24 cellular contexts compared by ENCODE assay signal in genomic region chr9:120432600-120432999, GRCh38.
"Had no signal": no experiment of that assay in that cellular context is flagged by ENCODE, and none has a peak within 500 bp of the region (broad histone marks: within the 10 kb centered on the region; RNA-seq: fewer than 3 reads in every experiment).

No MANE protein-coding gene starts in this region.

- H3K27me3 Mint-ChIP-seq: activated CD4-positive, alpha-beta T cell treated with anti-CD3 and anti-CD28 coated beads for 36 hours; activated CD8-positive, alpha-beta T cell treated with anti-CD3 and anti-CD28 coated beads for 36 hours; activated naive CD4-positive, alpha-beta T cell treated with anti-CD3 and anti-CD28 coated beads, Interleukin-2, amount 10 ng/mL, durations not matched to agents 7 days and 5 days; activated naive CD8-positive, alpha-beta T cell treated with anti-CD3 and anti-CD28 coated beads for 36 hours had no signal

- H3K4me3 ChIP-seq: MG63 had no signal

- H3K9me3 Mint-ChIP-seq: activated CD8-positive, alpha-beta T cell treated with anti-CD3 and anti-CD28 coated beads for 36 hours; activated naive CD4-positive, alpha-beta T cell treated with anti-CD3 and anti-CD28 coated beads, Interleukin-2, amount 10 ng/mL, durations not matched to agents 7 days and 5 days; activated naive CD8-positive, alpha-beta T cell treated with anti-CD3 and anti-CD28 coated beads for 36 hours; activated T-cell treated with anti-CD3 and anti-CD28 coated beads, Interleukin-2, amount 50 U/mL, for 72 hours; activated T-helper 2 cell treated with anti-CD3 and anti-CD28 coated beads, Interferon-gamma antibody, Interleukin-2, Interleukin-4, amounts not matched to agents 10 μg/mL and 5 μg/mL and 100 μg/mL, durations not matched to agents 14 hours and 24 hours and 36 hours had no signal

- H3K27ac Mint-ChIP-seq: activated CD4-positive, alpha-beta T cell treated with anti-CD3 and anti-CD28 coated beads for 36 hours; activated CD8-positive, alpha-beta T cell treated with anti-CD3 and anti-CD28 coated beads for 36 hours; activated naive CD4-positive, alpha-beta T cell treated with anti-CD3 and anti-CD28 coated beads, Interleukin-2, amount 10 ng/mL, durations not matched to agents 7 days and 5 days; activated naive CD8-positive, alpha-beta T cell treated with anti-CD3 and anti-CD28 coated beads for 36 hours; activated T-helper 2 cell treated with anti-CD3 and anti-CD28 coated beads, Interferon-gamma antibody, Interleukin-2, Interleukin-4, amounts not matched to agents 10 μg/mL and 5 μg/mL and 100 μg/mL, durations not matched to agents 14 hours and 24 hours and 36 hours had no signal

- ATAC-seq: activated CD4-positive, alpha-beta T cell treated with anti-CD3 and anti-CD28 coated beads for 36 hours; activated CD8-positive, alpha-beta T cell treated with anti-CD3 and anti-CD28 coated beads for 36 hours; activated T-cell treated with anti-CD3 and anti-CD28 coated beads, Interleukin-2, amount 50 U/mL, for 72 hours had no signal

- H3K4me2 ChIP-seq: KMS-11 had no signal

- H3K4me3 Mint-ChIP-seq: activated CD4-positive, alpha-beta T cell treated with anti-CD3 and anti-CD28 coated beads for 36 hours; activated CD8-positive, alpha-beta T cell treated with anti-CD3 and anti-CD28 coated beads for 36 hours; activated naive CD4-positive, alpha-beta T cell treated with anti-CD3 and anti-CD28 coated beads, Interleukin-2, amount 10 ng/mL, durations not matched to agents 7 days and 5 days; activated naive CD8-positive, alpha-beta T cell treated with anti-CD3 and anti-CD28 coated beads for 36 hours; activated T-cell treated with anti-CD3 and anti-CD28 coated beads, Interleukin-2, amount 50 U/mL, for 72 hours had no signal

- DNase-seq: activated CD4-positive, alpha-beta T cell treated with anti-CD3 and anti-CD28 coated beads for 36 hours; activated CD4-positive, alpha-beta T cell treated with anti-CD3 and anti-CD28 coated beads, Interleukin-2, amount 50 U/mL, for 1 hour; activated CD8-positive, alpha-beta memory T cell treated with anti-CD3 and anti-CD28 coated beads, Interleukin-2, amount 50 U/mL, for 4 hours; activated CD8-positive, alpha-beta T cell treated with anti-CD3 and anti-CD28 coated beads for 36 hours; activated gamma-delta T cell treated with Interleukin-2 at 50 U/mL for 16 hours; activated naive CD4-positive, alpha-beta T cell treated with anti-CD3 and anti-CD28 coated beads, Interleukin-2, amount 10 ng/mL, durations not matched to agents 7 days and 5 days; activated naive CD8-positive, alpha-beta T cell treated with anti-CD3 and anti-CD28 coated beads for 36 hours; activated T-cell treated with anti-CD3 and anti-CD28 coated beads, Interleukin-2, amount 50 U/mL, for 72 hours; MG63; MV-4-11; NCI-H1092 treated with DMSO at 0.1 percent for 48 hours; NCI-H1417 treated with DMSO at 0.1 percent for 48 hours; NCI-H1694; NCI-H2029; NCI-H2107; NCI-H2171 treated with DMSO at 0.1 percent for 48 hours; NCI-H345; NCI-H510A treated with DMSO at 0.1 percent for 48 hours; NCI-H774; SIG-M5; T-helper 2 cell; WERI-Rb-1 had no signal

- H3K27ac ChIP-seq: KMS-11, WERI-Rb-1 had no signal

- H3K9ac ChIP-seq: KMS-11 had no signal

- H3K4me1 Mint-ChIP-seq: activated CD4-positive, alpha-beta T cell treated with anti-CD3 and anti-CD28 coated beads for 36 hours; activated naive CD8-positive, alpha-beta T cell treated with anti-CD3 and anti-CD28 coated beads for 36 hours had no signal

- H3K27me3 ChIP-seq: MG63 had no signal
